Comparison of ENCODE assay signal across 17 cellular contexts in genomic region chr15:60093273-60094067, GRCh38.
DNase-seq lines count a peak whose midpoint lies in the region; TF ChIP-seq lines count a peak whose summit lies in the region.
"Had no signal": no experiment of that assay in that cellular context is flagged by ENCODE, and none has a peak within 500 bp of the region (broad histone marks: within the 10 kb centered on the region; RNA-seq: fewer than 3 reads in every experiment).

No MANE protein-coding gene starts in this region.

- no peaks in the 10 kb centered on the region for H3K36me3 ChIP-seq in Karpas-422 (ENCODE audit: insufficient read depth, low read length)
- H3K36me3 ChIP-seq: brain microvascular endothelial cell, left ventricle myocardium inferior had no signal

- no peak overlapping the region for H3K4me2 ChIP-seq in Karpas-422 (ENCODE audit: low read depth, low read length, poor library complexity, severe bottlenecking)

- no peaks in the 10 kb centered on the region for H3K27me3 ChIP-seq in Karpas-422 (ENCODE audit: low read length)
- H3K27me3 ChIP-seq: brain microvascular endothelial cell had no signal

- no peak overlapping the region for H3K27ac ChIP-seq in Karpas-422 (ENCODE audit: low read length)
- H3K27ac ChIP-seq: brain microvascular endothelial cell, left ventricle myocardium inferior had no signal

- H3K4me1 ChIP-seq in Karpas-422 (ENCODE audit: low read length), result no peaks in the 10 kb centered on the region
- H3K4me1 ChIP-seq: left ventricle myocardium inferior had no signal

- no peak overlapping the region for H3K9ac ChIP-seq in Karpas-422 (ENCODE audit: low read length)

- H3K9me3 ChIP-seq in Karpas-422 (ENCODE audit: low read length), result no peaks in the 10 kb centered on the region

- no peak overlapping the region for H2AFZ ChIP-seq in Karpas-422 (ENCODE audit: low read length)

- H3K4me3 ChIP-seq in Karpas-422 (ENCODE audit: low read length), result no peak overlapping the region
- H3K4me3 ChIP-seq: left ventricle myocardium inferior had no signal

- no peaks in the 10 kb centered on the region for H3K9me2 ChIP-seq in Karpas-422 (replicated peaks; ENCODE audit: insufficient read depth, low read length)

- no peaks in the 10 kb centered on the region for H3K79me2 ChIP-seq in Karpas-422 (ENCODE audit: low read length)

- DNase-seq in COLO668 (lab: John Stamatoyannopoulos, UW; ENCODE audit: unreplicated experiment), result peak; percentile 82
- DNase-seq in NCI-H146 treated with DMSO at 0.1 percent for 48 hours (lab: John Stamatoyannopoulos, UW; ENCODE audit: unreplicated experiment), result peak; percentile 54
- DNase-seq in amniotic epithelial cell (ENCODE audit: low read depth), result peak; percentile 21
- DNase-seq in midbrain (lab: John Stamatoyannopoulos, UW), result peak; percentile 42
- DNase-seq in Karpas-422, result no peak
- no peak for DNase-seq in NCI-H2196 treated with DMSO at 0.1 percent for 48 hours (lab: John Stamatoyannopoulos, UW; ENCODE audit: unreplicated experiment)
- DNase-seq in AG08396 (ENCODE audit: low spot score), result no peak
- DNase-seq in GM20000 (ENCODE audit: low spot score), result no peak
- DNase-seq: activated CD4-positive, CD25-positive, alpha-beta regulatory T cell treated with anti-CD3 and anti-CD28 coated beads, Interleukin-2, amount 50 U/mL, for 72 hours; activated CD8-positive, alpha-beta memory T cell treated with anti-CD3 and anti-CD28 coated beads, Interleukin-2, amount 50 U/mL, for 4 hours; activated naive CD4-positive, alpha-beta T cell; brain microvascular endothelial cell; left ventricle myocardium inferior; NCI-H526 treated with DMSO at 0.1 percent for 48 hours; right cardiac atrium; RPMI8226; stimulated activated CD4-positive, alpha-beta T cell treated with anti-CD3 and anti-CD28 coated beads, Interleukin-4, amount 100 ng/mL, for 1 hour had no signal

- no peaks in the 10 kb centered on the region for H4K20me1 ChIP-seq in Karpas-422 (ENCODE audit: insufficient read depth, low read depth, low read length)

- TF ChIP-seq CTCF in GM20000 (IDR thresholded peaks at IDR 0.05; ENCODE audit: extremely low read depth, missing control alignments), result no peak

Comparison
In these comparisons a context has a peak if more than half of its experiments do, and no peak if none do; other contexts are left out.
1. DNase-seq: peak in COLO668 (single experiment), NCI-H146 treated with DMSO at 0.1 percent for 48 hours (single experiment), amniotic epithelial cell (single experiment) and midbrain (single experiment); none in Karpas-422 (single experiment), NCI-H2196 treated with DMSO at 0.1 percent for 48 hours (single experiment), AG08396 (single experiment) and GM20000 (single experiment).